In the genomic region with DNA sequence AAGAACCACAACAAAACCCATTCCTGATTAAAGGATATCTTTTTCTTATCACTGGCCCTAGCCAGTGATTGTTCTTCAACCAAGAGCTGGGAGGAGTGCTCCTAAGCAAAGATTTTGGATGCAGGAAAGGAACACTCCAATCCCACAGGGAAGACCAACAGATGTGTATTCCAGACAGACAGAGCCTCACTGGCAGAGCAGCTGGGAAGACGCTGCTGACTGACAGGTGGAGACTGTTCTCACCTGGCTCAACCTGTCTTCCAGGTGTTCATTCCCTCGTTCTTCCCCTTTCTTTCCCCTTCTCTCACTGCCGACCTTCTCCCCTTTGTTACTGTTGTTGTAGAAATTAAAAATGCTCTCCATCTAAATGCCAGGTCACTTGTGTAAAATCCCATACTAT, we compare ENCODE assay signal across 30 cellular contexts.
"Had no signal": no experiment of that assay in that cellular context is flagged by ENCODE, and none has a peak within 500 bp of the region (broad histone marks: within the 10 kb centered on the region; RNA-seq: fewer than 3 reads in every experiment).

No MANE protein-coding gene starts in this region.

- H3K27me3 ChIP-seq: brain microvascular endothelial cell, SJSA1 had no signal

- ATAC-seq: activated CD8-positive, alpha-beta T cell treated with anti-CD3 and anti-CD28 coated beads for 36 hours; activated T-cell treated with anti-CD3 and anti-CD28 coated beads, Interleukin-2, amount 50 U/mL, for 72 hours; activated T-helper 17 cell treated with anti-CD3 and anti-CD28 coated beads, Interleukin-2, amount 50 U/mL, for 72 hours; Panc1 had no signal

- H3K4me3 ChIP-seq: SJSA1 had no signal

- H3K27me3 Mint-ChIP-seq: activated CD4-positive, alpha-beta T cell treated with anti-CD3 and anti-CD28 coated beads, Interleukin-2, amount 10 ng/mL, durations not matched to agents 24 days and 14 days; activated CD8-positive, alpha-beta T cell treated with anti-CD3 and anti-CD28 coated beads for 36 hours; activated naive CD8-positive, alpha-beta T cell treated with anti-CD3 and anti-CD28 coated beads for 36 hours had no signal

- H3K27ac ChIP-seq: brain microvascular endothelial cell, SJSA1 had no signal

- H3K9me3 ChIP-seq: SJSA1, SK-N-SH had no signal

- H3K27ac Mint-ChIP-seq: activated CD4-positive, alpha-beta T cell treated with anti-CD3 and anti-CD28 coated beads, Interleukin-2, amount 10 ng/mL, durations not matched to agents 24 days and 14 days; activated CD8-positive, alpha-beta T cell treated with anti-CD3 and anti-CD28 coated beads for 36 hours; activated naive CD8-positive, alpha-beta T cell treated with anti-CD3 and anti-CD28 coated beads for 36 hours; activated T-cell treated with anti-CD3 and anti-CD28 coated beads, Interleukin-2, amount 50 U/mL, for 72 hours; activated T-helper 17 cell treated with anti-CD3 and anti-CD28 coated beads, Interleukin-2, amount 50 U/mL, for 72 hours; T-helper 1 cell treated with Interleukin-12 subunit alpha and Interleukin-12 subunit beta and Interleukin-4 antibody, amounts not matched to agents 30 μg/mL and 1 μg/mL, for 36 hours; T-helper 2 cell treated with Interferon-gamma antibody and Interleukin-4, amounts not matched to agents 5 μg/mL and 100 μg/mL, for 36 hours had no signal

- H3K36me3 ChIP-seq: brain microvascular endothelial cell, SJSA1 had no signal

- H3K4me3 Mint-ChIP-seq: activated CD4-positive, alpha-beta T cell treated with anti-CD3 and anti-CD28 coated beads, Interleukin-2, amount 10 ng/mL, durations not matched to agents 24 days and 14 days; activated CD8-positive, alpha-beta T cell treated with anti-CD3 and anti-CD28 coated beads for 36 hours; activated naive CD8-positive, alpha-beta T cell treated with anti-CD3 and anti-CD28 coated beads for 36 hours; activated T-cell treated with anti-CD3 and anti-CD28 coated beads, Interleukin-2, amount 50 U/mL, for 72 hours; activated T-helper 17 cell treated with anti-CD3 and anti-CD28 coated beads, Interleukin-2, amount 50 U/mL, for 72 hours; T-helper 1 cell treated with Interleukin-12 subunit alpha and Interleukin-12 subunit beta and Interleukin-4 antibody, amounts not matched to agents 30 μg/mL and 1 μg/mL, for 36 hours; T-helper 2 cell treated with Interferon-gamma antibody and Interleukin-4, amounts not matched to agents 5 μg/mL and 100 μg/mL, for 36 hours had no signal

- H3K4me1 Mint-ChIP-seq: activated CD4-positive, alpha-beta T cell treated with anti-CD3 and anti-CD28 coated beads, Interleukin-2, amount 10 ng/mL, durations not matched to agents 24 days and 14 days; activated naive CD8-positive, alpha-beta T cell treated with anti-CD3 and anti-CD28 coated beads for 36 hours; activated T-helper 17 cell treated with anti-CD3 and anti-CD28 coated beads, Interleukin-2, amount 50 U/mL, for 72 hours had no signal

- H3K4me1 ChIP-seq: SJSA1 had no signal

- DNase-seq: activated CD4-positive, alpha-beta T cell treated with anti-CD3 and anti-CD28 coated beads, Interleukin-2, amount 10 ng/mL, durations not matched to agents 24 days and 14 days; activated CD4-positive, alpha-beta T cell treated with anti-CD3 and anti-CD28 coated beads, Interleukin-2, amount 50 U/mL, for 4 hours; activated CD8-positive, alpha-beta T cell treated with anti-CD3 and anti-CD28 coated beads for 36 hours; activated effector memory CD4-positive, alpha-beta T cell treated with anti-CD3 and anti-CD28 coated beads, Interleukin-2, amount 50 U/mL, for 16 hours; activated naive CD4-positive, alpha-beta T cell; activated naive CD4-positive, alpha-beta T cell treated with anti-CD3 and anti-CD28 coated beads, Interleukin-2, amount 50 U/mL, for 16 hours; activated naive CD8-positive, alpha-beta T cell treated with anti-CD3 and anti-CD28 coated beads for 36 hours; activated T-cell treated with anti-CD3 and anti-CD28 coated beads, Interleukin-2, amount 50 U/mL, for 1 hour; activated T-cell treated with anti-CD3 and anti-CD28 coated beads, Interleukin-2, amount 50 U/mL, for 72 hours; amniotic stem cell; aorta; brain microvascular endothelial cell; central memory CD4-positive, alpha-beta T cell; Karpas-422; KBM-7; NCI-H1105; NCI-H1417 treated with DMSO at 0.1 percent for 48 hours; NCI-H187 treated with DMSO at 0.1 percent for 48 hours; NCI-H2081; NCI-H2227 treated with DMSO at 0.1 percent for 48 hours; NCI-H446 treated with DMSO at 0.1 percent for 48 hours; NCI-H524; NCI-H774; SHP77; SK-N-SH had no signal

- H3K36me3 Mint-ChIP-seq: activated naive CD8-positive, alpha-beta T cell treated with anti-CD3 and anti-CD28 coated beads for 36 hours had no signal
